In the genomic region with DNA sequence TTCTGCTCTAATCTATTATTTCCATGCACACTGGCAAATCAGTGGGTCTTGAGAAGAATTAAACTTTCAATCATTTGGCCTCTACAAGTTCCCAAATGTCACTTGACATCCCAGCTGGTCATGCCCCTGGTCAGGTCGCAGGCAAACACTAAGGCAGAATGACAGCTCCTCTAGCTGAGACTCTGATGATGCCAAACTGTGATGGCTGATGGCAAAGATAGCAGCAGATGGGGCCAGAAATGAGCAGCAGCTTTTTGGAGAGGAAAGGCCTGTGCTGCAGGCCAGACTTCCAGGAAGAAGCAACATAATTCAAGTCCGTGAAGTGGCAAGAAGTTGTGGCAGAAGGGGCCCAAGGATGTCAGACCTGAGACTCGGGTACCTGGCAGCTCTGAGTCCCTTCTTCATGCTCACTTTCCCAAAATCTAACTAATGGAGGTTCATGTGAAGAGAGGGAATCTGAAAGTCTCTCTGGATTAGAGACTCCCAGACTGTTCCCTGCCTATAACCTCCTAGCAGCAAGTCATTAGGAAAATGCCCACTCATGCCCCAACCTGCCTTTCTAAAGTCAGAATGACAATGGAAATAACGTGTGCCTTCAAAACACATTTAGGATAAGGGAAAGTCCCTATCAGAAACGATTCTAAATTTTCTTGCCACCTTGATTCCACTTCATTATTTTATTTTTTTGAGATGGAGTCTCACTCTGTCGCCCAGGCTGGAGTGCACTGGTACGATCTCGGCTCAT, we compare ENCODE assay signal across 33 cellular contexts. TPM values are rescaled to one million over a fixed set of nuclear protein-coding genes. Genes with fewer than 3 reads are reported as not detected.
DNase-seq lines count a peak whose midpoint lies in the region; FAIRE-seq and TF ChIP-seq lines count a peak whose summit lies in the region.
"Had no signal": no experiment of that assay in that cellular context is flagged by ENCODE, and none has a peak within 500 bp of the region (broad histone marks: within the 10 kb centered on the region; RNA-seq: fewer than 3 reads in every experiment).

No MANE protein-coding gene starts in this region.

- H3K9me3 ChIP-seq in GM23248 (ENCODE audit: low read depth) (no peaks in the 10 kb centered on the region), astrocyte (ENCODE audit: insufficient read depth, low read depth, low read length) (no peaks in the 10 kb centered on the region), osteoblast (ENCODE audit: low read depth, low read length) (no peaks in the 10 kb centered on the region), H9 (ENCODE audit: control insufficient read depth, low read depth, low read length) (no peaks in the 10 kb centered on the region)
- H3K9me3 ChIP-seq: upper lobe of left lung had no signal

- H2BK15ac ChIP-seq in H9 (ENCODE audit: low read depth, low read length) = no peak overlapping the region

- in situ Hi-C loops in GM23248 (cut with MboI) = no loop called here

- H2BK12ac ChIP-seq in H9 (ENCODE audit: insufficient read length, low read depth, low read length) = no peak overlapping the region

- FAIRE-seq in astrocyte (lab: Jason Lieb, UNC) = no peak
- FAIRE-seq: G401.6 had no signal

- H3K18ac ChIP-seq in H9 (ENCODE audit: insufficient read length, low read depth, low read length) = no peak overlapping the region

- H4K5ac ChIP-seq in H9 (ENCODE audit: insufficient read length, low read depth, low read length) = no peak overlapping the region

- H3K36me3 ChIP-seq in GM23248 (ENCODE audit: low read depth) (peaks cover 26% of the 10 kb centered on the region), astrocyte (ENCODE audit: insufficient read depth, low read length) (peaks cover 19% of the 10 kb centered on the region), osteoblast (ENCODE audit: insufficient read depth, low read length) (peaks cover 45% of the 10 kb centered on the region)

- H3K4me1 ChIP-seq in GM23248 (ENCODE audit: insufficient read depth) = peaks cover 16% of the 10 kb centered on the region
- H3K4me1 ChIP-seq in astrocyte (ENCODE audit: insufficient read depth, low read length) = peaks cover 18% of the 10 kb centered on the region
- peaks cover 16% of the 10 kb centered on the region for H3K4me1 ChIP-seq in osteoblast (ENCODE audit: insufficient read depth, low read length)
- H3K4me1 ChIP-seq in H9 (ENCODE audit: insufficient read depth, low read length) = no peaks in the 10 kb centered on the region

- no peak overlapping the region for H2BK5ac ChIP-seq in H9 (ENCODE audit: insufficient read length, low read length)

- no peak overlapping the region for H3K56ac ChIP-seq in H9 (ENCODE audit: insufficient read length, low read depth, low read length)

- DNase-seq in GM23248 = no peak
- DNase-seq in astrocyte (ENCODE audit: low read depth) = no peak
- no peak for DNase-seq in epithelial cell of prostate (ENCODE audit: low read depth, low spot score)
- no peak for DNase-seq in osteoblast (ENCODE audit: insufficient read length, low spot score, missing footprints)
- no peak for DNase-seq in NCI-H2107 treated with DMSO at 0.1 percent for 48 hours (lab: John Stamatoyannopoulos, UW; ENCODE audit: unreplicated experiment)
- no peak for DNase-seq in NCI-H82 treated with DMSO at 0.1 percent for 48 hours (lab: John Stamatoyannopoulos, UW; ENCODE audit: unreplicated experiment)
- DNase-seq in globus pallidus (ENCODE audit: low spot score) = no peak
- no peak for DNase-seq in H9
- DNase-seq: activated CD4-positive, alpha-beta T cell treated with anti-CD3 and anti-CD28 coated beads, Interleukin-2, amount 10 ng/mL, durations not matched to agents 7 days and 5 days; activated effector memory CD4-positive, alpha-beta T cell treated with anti-CD3 and anti-CD28 coated beads, Interleukin-2, amount 50 U/mL, for 16 hours; activated naive CD8-positive, alpha-beta T cell treated with anti-CD3 and anti-CD28 coated beads for 36 hours; activated T-cell treated with anti-CD3 and anti-CD28 coated beads, Interleukin-2, amount 50 U/mL, for 1 hour; anterior cingulate cortex; central memory CD4-positive, alpha-beta T cell; COR-L47; dermis blood vessel endothelial cell; endodermal cell; islet precursor cell; naive thymus-derived CD4-positive, alpha-beta T cell; NCI-H1048; NCI-H1694; NCI-H446 treated with DMSO at 0.1 percent for 48 hours; NCI-H82; occipital lobe; stimulated activated naive B cell treated with anti-CD40 and anti-IgM and Interleukin-4, amounts not matched to agents 10 μg/mL and 1 μg/mL and 100 μg/mL, for 72 hours; substantia nigra; upper lobe of left lung had no signal

- H3K27ac Mint-ChIP-seq in astrocyte (ENCODE audit: unreplicated experiment) (no peak overlapping the region), H9 (0 out of 7 replicates have a peak overlapping the region, but pooled peaks of 1 of the 3 experiments have one; percentile 67)
- H3K27ac Mint-ChIP-seq: activated CD4-positive, alpha-beta T cell treated with anti-CD3 and anti-CD28 coated beads, Interleukin-2, amount 10 ng/mL, durations not matched to agents 7 days and 5 days; activated naive CD8-positive, alpha-beta T cell treated with anti-CD3 and anti-CD28 coated beads for 36 hours; endodermal cell; IgD-negative memory B cell; WTC11 had no signal

- H3K4me3 Mint-ChIP-seq in astrocyte (ENCODE audit: unreplicated experiment) = no peak overlapping the region
- H3K4me3 Mint-ChIP-seq in H9 = no peak overlapping the region
- H3K4me3 Mint-ChIP-seq: activated CD4-positive, alpha-beta T cell treated with anti-CD3 and anti-CD28 coated beads, Interleukin-2, amount 10 ng/mL, durations not matched to agents 7 days and 5 days; activated naive CD8-positive, alpha-beta T cell treated with anti-CD3 and anti-CD28 coated beads for 36 hours; endodermal cell; IgD-negative memory B cell; naive thymus-derived CD4-positive, alpha-beta T cell; stimulated activated naive B cell treated with anti-CD40 and anti-IgM and Interleukin-4, amounts not matched to agents 10 μg/mL and 1 μg/mL and 100 μg/mL, for 72 hours; WTC11 had no signal

- H3K79me2 ChIP-seq in GM23248 (ENCODE audit: insufficient read depth) (no peaks in the 10 kb centered on the region), astrocyte (ENCODE audit: insufficient read depth, low read length) (no peaks in the 10 kb centered on the region), osteoblast (ENCODE audit: insufficient read depth, low read length) (no peaks in the 10 kb centered on the region), H9 (ENCODE audit: insufficient read depth, low read length) (no peaks in the 10 kb centered on the region)

- peak overlapping the region; percentile 59 for H3K4me2 ChIP-seq in GM23248 (ENCODE audit: unreplicated experiment)
- H3K4me2 ChIP-seq in astrocyte (ENCODE audit: low read length) = no peak overlapping the region
- H3K4me2 ChIP-seq in osteoblast (ENCODE audit: insufficient read depth, low read length) = no peak overlapping the region
- H3K4me2 ChIP-seq in H9 (ENCODE audit: insufficient read depth, insufficient read length, low read length) = no peak overlapping the region

- H3K27me3 Mint-ChIP-seq in astrocyte (ENCODE audit: low read depth, unreplicated experiment) (no peaks in the 10 kb centered on the region), H9 (ENCODE audit: low read depth) (peaks cover 8% of the 10 kb centered on the region)
- H3K27me3 Mint-ChIP-seq: activated CD4-positive, alpha-beta T cell treated with anti-CD3 and anti-CD28 coated beads, Interleukin-2, amount 10 ng/mL, durations not matched to agents 7 days and 5 days; activated naive CD8-positive, alpha-beta T cell treated with anti-CD3 and anti-CD28 coated beads for 36 hours; IgD-negative memory B cell; stimulated activated naive B cell treated with anti-CD40 and anti-IgM and Interleukin-4, amounts not matched to agents 10 μg/mL and 1 μg/mL and 100 μg/mL, for 72 hours had no signal

- no peak overlapping the region for H2AK5ac ChIP-seq in H9 (ENCODE audit: insufficient read length, low read length)

- H3K36me3 Mint-ChIP-seq in astrocyte (ENCODE audit: low read depth, unreplicated experiment) (peaks cover 20% of the 10 kb centered on the region), H9 (ENCODE audit: insufficient read depth in 1 of 3, low read depth in 3 of 3) (peaks cover 14 to 30% (median 28%) of the 10 kb centered on the region in 3 experiments; a peak in 6 of 7 replicates)
- H3K36me3 Mint-ChIP-seq: IgD-negative memory B cell had no signal

- H2AFZ ChIP-seq in GM23248 (no peak overlapping the region), astrocyte (ENCODE audit: low read depth, low read length) (no peak overlapping the region), osteoblast (ENCODE audit: low read length) (no peak overlapping the region), H9 (ENCODE audit: low read length) (no peak overlapping the region)

- H4K91ac ChIP-seq in H9 (ENCODE audit: insufficient read length, low read depth, low read length) = no peak overlapping the region

- whole genome bisulfite sequencing in GM23248 (ENCODE audit: low coverage in 1 of 2, low lambda C conversion rate in 2 of 2, missing lambda C conversion rate in 2 of 2), 2 experiments = 74 to 82% methylated on average over 8 of the region's 8 CpGs
- WGBS in H9 (ENCODE audit: extremely low coverage, insufficient read length, low lambda C conversion rate) = no CpG with 5 or more reads among the region's 8 CpGs

- H3F3A ChIP-seq in GM23248 (ENCODE audit: insufficient read depth) = peaks cover 32% of the 10 kb centered on the region

- H3K79me1 ChIP-seq in H9 (ENCODE audit: insufficient read depth, low read depth, low read length, poor library complexity, severe bottlenecking) = no peaks in the 10 kb centered on the region

- H3K4me3 ChIP-seq in GM23248 (no peak overlapping the region), astrocyte (ENCODE audit: insufficient read depth, low read depth, low read length) (no peak overlapping the region), osteoblast (ENCODE audit: insufficient read depth, low read length) (no peak overlapping the region)
- H3K4me3 ChIP-seq: upper lobe of left lung had no signal

- H3K27me3 ChIP-seq in GM23248 (replicated peaks; ENCODE audit: insufficient read depth) (no peaks in the 10 kb centered on the region), astrocyte (ENCODE audit: insufficient read depth, low read length) (no peaks in the 10 kb centered on the region), osteoblast (ENCODE audit: insufficient read depth, low read length) (no peaks in the 10 kb centered on the region), H9 (ENCODE audit: insufficient read depth, low read length) (no peaks in the 10 kb centered on the region)
- H3K27me3 ChIP-seq: upper lobe of left lung had no signal

- H4K20me1 ChIP-seq in GM23248 (ENCODE audit: insufficient read depth) = no peaks in the 10 kb centered on the region
- peaks cover 4% of the 10 kb centered on the region for H4K20me1 ChIP-seq in astrocyte (ENCODE audit: insufficient read depth, low read length)
- peaks cover 4% of the 10 kb centered on the region for H4K20me1 ChIP-seq in osteoblast (ENCODE audit: insufficient read depth, low read length)
- peaks cover 5% of the 10 kb centered on the region for H4K20me1 ChIP-seq in H9 (ENCODE audit: control insufficient read depth, insufficient read depth, insufficient read length)

- H3K9me3 Mint-ChIP-seq in astrocyte (ENCODE audit: unreplicated experiment) = no peaks in the 10 kb centered on the region
- no peaks in the 10 kb centered on the region for H3K9me3 Mint-ChIP-seq in H9
- H3K9me3 Mint-ChIP-seq: activated CD4-positive, alpha-beta T cell treated with anti-CD3 and anti-CD28 coated beads, Interleukin-2, amount 10 ng/mL, durations not matched to agents 7 days and 5 days; activated naive CD8-positive, alpha-beta T cell treated with anti-CD3 and anti-CD28 coated beads for 36 hours; endodermal cell; IgD-negative memory B cell; naive thymus-derived CD4-positive, alpha-beta T cell; stimulated activated naive B cell treated with anti-CD40 and anti-IgM and Interleukin-4, amounts not matched to agents 10 μg/mL and 1 μg/mL and 100 μg/mL, for 72 hours; WTC11 had no signal

- H3K23me2 ChIP-seq in H9 (ENCODE audit: insufficient read length, low read depth, low read length, poor library complexity, severe bottlenecking) = no peaks in the 10 kb centered on the region

- H4K8ac ChIP-seq in H9 (replicated peaks; ENCODE audit: insufficient read length, low read depth, low read length) = no peak overlapping the region

- H3K4me1 Mint-ChIP-seq in astrocyte (ENCODE audit: low read depth, unreplicated experiment) (peaks cover 22% of the 10 kb centered on the region), H9 (peaks cover 2% of the 10 kb centered on the region in 2 experiments; a peak in 1 of 4 replicates)
- H3K4me1 Mint-ChIP-seq: WTC11 had no signal

- H3T11ph ChIP-seq in H9 (ENCODE audit: low read length) = no peak overlapping the region

- no peak overlapping the region for H2BK120ac ChIP-seq in H9 (ENCODE audit: low read depth, low read length, poor library complexity, severe bottlenecking)

- H3K14ac ChIP-seq in H9 (ENCODE audit: insufficient read depth, low read length) = no peak overlapping the region

- no peaks in the 10 kb centered on the region for H3K9me2 ChIP-seq in GM23248 (ENCODE audit: insufficient read depth)

- H3K27ac ChIP-seq in GM23248 (peak overlapping the region; percentile 82), astrocyte (ENCODE audit: low read depth, low read length) (peak overlapping the region; percentile 74), epithelial cell of prostate (peak overlapping the region; percentile 91), osteoblast (ENCODE audit: low read depth, low read length) (peak overlapping the region; percentile 73), H9 (ENCODE audit: insufficient read length, low read depth, low read length) (no peak overlapping the region)
- H3K27ac ChIP-seq: upper lobe of left lung had no signal

- peak overlapping the region; percentile 65 for H3K9ac ChIP-seq in GM23248
- H3K9ac ChIP-seq in astrocyte (ENCODE audit: low read length) = peak overlapping the region; percentile 51
- no peak overlapping the region for H3K9ac ChIP-seq in H9 (ENCODE audit: extremely low read depth, insufficient read length, low read length)

- no peak for TF ChIP-seq CTCF in astrocyte (IDR thresholded peaks at IDR 0.05; ENCODE audit: insufficient read depth, low read depth, low read length)
- no peak for TF ChIP-seq CTCF in osteoblast (IDR thresholded peaks at IDR 0.05; ENCODE audit: extremely low read depth, low read depth, low read length)
- no peak for TF ChIP-seq CTCF in H9 (conservative IDR thresholded peaks at IDR 0.05)

- no peak overlapping the region for H2BK20ac ChIP-seq in H9 (ENCODE audit: low read depth, low read length, poor library complexity, severe bottlenecking)

- no peak overlapping the region for H3K4ac ChIP-seq in H9 (ENCODE audit: low read depth, low read length)

- H3K23ac ChIP-seq in H9 (ENCODE audit: insufficient read length, low read depth, low read length) = no peak overlapping the region

RNA-seq across cellular contexts. Expression of a gene that starts 9.4 kb away (rescaled TPM):
- 29.4 and 33.3 TPM in 2 replicates for total RNA-seq in GM23248 (2014; rRNA removed; shearing (Covaris generic))
- polyA plus RNA-seq in GM23248 (2016; fragmentation: Nextera tagmentation; extraction: Ambion mirVana) = 78.2 and 79.2 TPM in 2 replicates
- total RNA-seq in astrocyte (39.4 and 42.3 TPM in 2 replicates), osteoblast (15.6 and 18.9 TPM in 2 replicates), H9 (2021) (18.4 and 19.8 TPM in 2 replicates)

RNA-seq across cellular contexts. Expression of a gene that starts 21.8 kb away (rescaled TPM):
- 24.3 and 44.3 TPM in 2 replicates for total RNA-seq in GM23248 (2014; rRNA removed; shearing (Covaris generic))
- 41.9 and 42.2 TPM in 2 replicates for polyA plus RNA-seq in GM23248 (2016; fragmentation: Nextera tagmentation; extraction: Ambion mirVana)
- total RNA-seq in astrocyte (48.2 and 48.3 TPM in 2 replicates), osteoblast (16.3 and 18.3 TPM in 2 replicates), H9 (2021) (28.3 and 30.2 TPM in 2 replicates)

RNA-seq across cellular contexts. Expression of a gene that starts 22.0 kb away (rescaled TPM):
- total RNA-seq in GM23248 (2014; rRNA removed; shearing (Covaris generic)) = 288 and 292 TPM in 2 replicates
- polyA plus RNA-seq in GM23248 (2016; fragmentation: Nextera tagmentation; extraction: Ambion mirVana) = 319 and 323 TPM in 2 replicates
- total RNA-seq in astrocyte (221 and 232 TPM in 2 replicates), osteoblast (247 and 251 TPM in 2 replicates), H9 (2021) (461 and 466 TPM in 2 replicates)

RNA-seq across cellular contexts. Expression of a gene that starts 38.3 kb away (rescaled TPM):
- total RNA-seq in GM23248 (2014; rRNA removed; shearing (Covaris generic)) = 0.38 TPM in 1 of 2 replicates, not detected in the other
- 0.59 and 1.1 TPM in 2 replicates for polyA plus RNA-seq in GM23248 (2016; fragmentation: Nextera tagmentation; extraction: Ambion mirVana)
- total RNA-seq in astrocyte (10.3 and 11.4 TPM in 2 replicates), osteoblast (0.88 and 1.1 TPM in 2 replicates), H9 (2021) (1.0 and 1.2 TPM in 2 replicates)
- total RNA-seq: activated CD4-positive, alpha-beta T cell treated with anti-CD3 and anti-CD28 coated beads, Interleukin-2, amount 10 ng/mL, durations not matched to agents 7 days and 5 days; activated naive CD8-positive, alpha-beta T cell treated with anti-CD3 and anti-CD28 coated beads for 36 hours; dermis blood vessel endothelial cell; naive thymus-derived CD4-positive, alpha-beta T cell; pulmonary artery endothelial cell; RPMI7951; T-helper 1 cell treated with Interleukin-12 subunit alpha and Interleukin-12 subunit beta and Interleukin-4 antibody, amounts not matched to agents 30 ng/mL and 1 ng/mL, for 36 hours had no signal
- polyA plus RNA-seq: IgD-negative memory B cell; naive thymus-derived CD4-positive, alpha-beta T cell had no signal

RNA-seq across cellular contexts. Expression of a gene that starts 54.8 kb away (rescaled TPM):
- total RNA-seq in GM23248 (2014; rRNA removed; shearing (Covaris generic)) = 16.8 and 21.2 TPM in 2 replicates
- 49.6 and 52.2 TPM in 2 replicates for polyA plus RNA-seq in GM23248 (2016; fragmentation: Nextera tagmentation; extraction: Ambion mirVana)
- total RNA-seq in astrocyte (44.5 and 50.9 TPM in 2 replicates), osteoblast (26.2 and 27.9 TPM in 2 replicates), H9 (2021) (63.6 and 68.2 TPM in 2 replicates)
